ENCODE assay signal across 8 cellular contexts in genomic region chr19:41859618-41860418, GRCh38. TPM values are rescaled to one million over a fixed set of nuclear protein-coding genes. Genes with fewer than 3 reads are reported as not detected.
DNase-seq lines count a peak whose midpoint lies in the region; ATAC-seq and TF ChIP-seq lines count a peak whose summit lies in the region.

Gene RPS19, plus strand, starts transcription at chr19:41860255. Its CDS starts 520 bp downstream, at chr19:41860775.

- H3K14ac ChIP-seq in IMR-90 (replicated peaks; ENCODE audit: low read depth, low read length), result peak within 1 kb of the TSS; percentile 100

- H3K9me3 ChIP-seq in IMR-90 (ENCODE audit: control insufficient read depth, insufficient read depth, low read length), result no peaks in the 10 kb centered on the region
- H3K9me3 ChIP-seq in OCI-LY7 (ENCODE audit: low read length), result no peaks in the 10 kb centered on the region

- CTCF ChIA-PET in IMR-90 (lab: Yijun Ruan, JAX) (interaction anchor here (0.7 to 1.1 kb wide), 3 partner anchors 28 to 49 kb away, joined by 3 to 4 read pairs (median 3); no protein-coding TSS in a partner anchor), OCI-LY7 (lab: Charles Lee; ENCODE audit: unreplicated experiment) (interaction anchor here (0.6 to 0.9 kb wide), 2 partner anchors 8 to 14 kb away, joined by 3 to 6 read pairs; no protein-coding TSS in a partner anchor)

- peak within 1 kb of the TSS; percentile 72; the same call in 1 of the 2 replicates for H2BK20ac ChIP-seq in IMR-90 (ENCODE audit: low read depth, low read length)

- no TSS peak for BruUV-seq in IMR-90 (replicated peaks; lab: Mats Ljungman, UMichigan)
- BruUV-seq in OCI-LY7 (replicated peaks; lab: Mats Ljungman, UMichigan), result no TSS peak

- H2BK15ac ChIP-seq in IMR-90 (ENCODE audit: low read depth, low read length), result peak within 1 kb of the TSS; percentile 62; the same call in 2 of the 3 replicates

- in situ Hi-C loops in IMR-90 (cut with MboI; ENCODE audit: low sequenced_read_pairs), result no loop called here

- H3K4me1 Mint-ChIP-seq in endothelial cell (ENCODE audit: unreplicated experiment), result peaks cover 39% of the 10 kb centered on the region

- ATAC-seq in GM21528 (IDR thresholded peaks at IDR 0.05; ENCODE audit: low FRiP score, unreplicated experiment) (peak; percentile 78), IMR-90 (ENCODE audit: low read depth) (peak; percentile 91)

- H2AFZ ChIP-seq in IMR-90 (replicated peaks; ENCODE audit: low read length, poor library complexity) (peak within 1 kb of the TSS; percentile 100), OCI-LY7 (ENCODE audit: low read length) (peak within 1 kb of the TSS; percentile 88)

- H4K8ac ChIP-seq in IMR-90 (ENCODE audit: low read depth in 2 of 2, low read length in 2 of 2), result peak within 1 kb of the TSS; percentile 93 to 100

- peak within 1 kb of the TSS; percentile 95 for H2BK120ac ChIP-seq in IMR-90 (ENCODE audit: low read depth, low read length)

- peak within 1 kb of the TSS; percentile 95 for H2AK9ac ChIP-seq in IMR-90 (replicated peaks; ENCODE audit: low read depth, low read length, poor library complexity)

- H2BK5ac ChIP-seq in IMR-90 (ENCODE audit: low read depth, low read length, poor library complexity, severe bottlenecking), result peak within 1 kb of the TSS; percentile 96

- peaks cover 17% of the 10 kb centered on the region for H3K9me1 ChIP-seq in IMR-90 (ENCODE audit: insufficient read depth, low read length)

- H3K4me3 ChIP-seq in IMR-90 (ENCODE audit: insufficient read depth, low read depth, low read length) (peak within 1 kb of the TSS; percentile 62), OCI-LY7 (ENCODE audit: low read depth, low read length, poor library complexity, severe bottlenecking) (peak within 1 kb of the TSS; percentile 96)

- H3K4me3 Mint-ChIP-seq in endothelial cell (ENCODE audit: unreplicated experiment), result peak within 1 kb of the TSS; percentile 98

- intact Hi-C loops in IMR-90 (cut with micrococcal nuclease) (no loop called here), OCI-LY7 (cut with micrococcal nuclease; ENCODE audit: unreplicated experiment) (loop anchor here (2.0 to 10.0 kb wide), 2 partner anchors 25 to 425 kb away; no protein-coding TSS in a partner anchor)

- H3K4me2 ChIP-seq in IMR-90 (ENCODE audit: low read depth, low read length) (peak within 1 kb of the TSS; percentile 100), OCI-LY7 (ENCODE audit: low read length) (peak within 1 kb of the TSS; percentile 98)

- peak; percentile 99 for DNase-seq in DMS153 (lab: John Stamatoyannopoulos, UW)
- DNase-seq in IMR-90, result peak; percentile 98
- DNase-seq in OCI-LY7 (ENCODE audit: low spot score), result peak; percentile 98
- peak; percentile 97 for DNase-seq in activated T-cell treated with anti-CD3 and anti-CD28 coated beads for 1 hour (ENCODE audit: low read depth)
- peak; percentile 98 for DNase-seq in endothelial cell (ENCODE audit: low spot score)
- peak; percentile 100 for DNase-seq in midbrain (lab: John Stamatoyannopoulos, UW)
- peak; percentile 96 to 97 for DNase-seq in stimulated activated CD8-positive, alpha-beta memory T cell treated with anti-CD3 and anti-CD28 coated beads, Interleukin-2, amount 100 ng/mL, for 1 hour (ENCODE audit: low read depth in 2 of 2)

- TF ChIP-seq RAD21 in IMR-90 (IDR thresholded peaks at IDR 0.05; ENCODE audit: low read length), result no peak

- H3K9me3 Mint-ChIP-seq in endothelial cell (ENCODE audit: unreplicated experiment), result no peaks in the 10 kb centered on the region

- H3K9ac ChIP-seq in IMR-90 (ENCODE audit: low read depth, low read length), result peak within 1 kb of the TSS; percentile 100

- H4K20me1 ChIP-seq in IMR-90 (ENCODE audit: insufficient read depth, low read length), result peaks cover 43% of the 10 kb centered on the region
- peaks cover 39% of the 10 kb centered on the region for H4K20me1 ChIP-seq in OCI-LY7 (ENCODE audit: insufficient read depth, low read length)

- peaks cover 26% of the 10 kb centered on the region for H3K27me3 Mint-ChIP-seq in endothelial cell (ENCODE audit: unreplicated experiment)

- peak within 1 kb of the TSS; percentile 96 for H4K5ac ChIP-seq in IMR-90 (ENCODE audit: low read depth, low read length)

- H3K4me1 ChIP-seq in IMR-90 (ENCODE audit: control insufficient read depth, insufficient read depth, low read length) (peaks cover 10% of the 10 kb centered on the region), OCI-LY7 (ENCODE audit: insufficient read depth, low read length, poor library complexity, severe bottlenecking) (peaks cover 61% of the 10 kb centered on the region)

- peaks cover 8 to 44% of the 10 kb centered on the region in 2 experiments; a peak in 3 of 4 replicates for H3K79me1 ChIP-seq in IMR-90 (ENCODE audit: low read depth in 1 of 2, low read length in 2 of 2)

- peak within 1 kb of the TSS; percentile 98 for H2AK5ac ChIP-seq in IMR-90 (ENCODE audit: low read depth, low read length)

- POLR2A ChIA-PET in IMR-90 (lab: Charles Lee; ENCODE audit: unreplicated experiment), result interaction anchor here (0.5 to 1.6 kb wide), 3 partner anchors 13 to 513 kb away, joined by 7 to 17 read pairs (median 7); no protein-coding TSS in a partner anchor
- POLR2A ChIA-PET in OCI-LY7 (lab: Charles Lee), result interaction anchor here (0.7 to 2.6 kb wide), 12 partner anchors 9 to 198 kb away, joined by 3 to 12 read pairs (median 4); no protein-coding TSS in a partner anchor

- peak within 1 kb of the TSS; percentile 90 for H3K23ac ChIP-seq in IMR-90 (ENCODE audit: low read depth, low read length)

- peaks cover 4% of the 10 kb centered on the region; the same call in 1 of the 2 replicates for H3K27me3 ChIP-seq in IMR-90 (ENCODE audit: control insufficient read depth, insufficient read depth, low read length)

- 0% methylated on average over 32 of the region's 76 CpGs; no CpG with 5 or more reads in 1 of the 2 experiments for WGBS in IMR-90 (ENCODE audit: extremely low coverage in 2 of 2, insufficient read length in 1 of 2), 2 experiments

- TF ChIP-seq POLR2A in IMR-90 (IDR thresholded peaks at IDR 0.05; ENCODE audit: low read depth, low read length), result peak; percentile 98

- peak within 1 kb of the TSS; percentile 91 for H3K18ac ChIP-seq in IMR-90 (ENCODE audit: low read depth, low read length)

- peak within 1 kb of the TSS; percentile 100 for H3K27ac Mint-ChIP-seq in endothelial cell (ENCODE audit: unreplicated experiment)

- peaks cover 47% of the 10 kb centered on the region for H3K79me2 ChIP-seq in OCI-LY7 (ENCODE audit: insufficient read depth, low read depth, low read length)

- dilution Hi-C loops in IMR-90 (cut with HindIII; ENCODE audit: low sequenced_read_pairs, unreplicated experiment), result no loop called here

- no peaks in the 10 kb centered on the region for H3K9me2 ChIP-seq in OCI-LY7 (ENCODE audit: insufficient read depth, low read length)

- H3K36me3 Mint-ChIP-seq in endothelial cell (ENCODE audit: low read depth, unreplicated experiment), result peaks cover 42% of the 10 kb centered on the region

- H3K4ac ChIP-seq in IMR-90 (ENCODE audit: low read depth, low read length), result peak within 1 kb of the TSS; percentile 99

- peak within 1 kb of the TSS; percentile 99 for H3K27ac ChIP-seq in IMR-90 (ENCODE audit: insufficient read depth, low read length)
- peak within 1 kb of the TSS; percentile 85 for H3K27ac ChIP-seq in OCI-LY7 (ENCODE audit: low read depth, low read length, poor library complexity, severe bottlenecking)

- peak; percentile 58 for TF ChIP-seq CTCF in IMR-90 (conservative IDR thresholded peaks at IDR 0.05; ENCODE audit: low read depth, low read length)
- peak; percentile 54; the same call in 1 of the 2 replicates for TF ChIP-seq CTCF in OCI-LY7 (conservative IDR thresholded peaks at IDR 0.05; ENCODE audit: low read length)
- peak; percentile 77 for TF ChIP-seq CTCF in endothelial cell (IDR thresholded peaks at IDR 0.05; ENCODE audit: unreplicated experiment)

- H4K91ac ChIP-seq in IMR-90 (ENCODE audit: insufficient read depth, low read depth, low read length), result peak within 1 kb of the TSS; percentile 98

- H3K36me3 ChIP-seq in IMR-90 (ENCODE audit: control insufficient read depth, insufficient read depth, low read length) (peaks cover 40% of the 10 kb centered on the region), OCI-LY7 (ENCODE audit: insufficient read depth, low read length) (peaks cover 45% of the 10 kb centered on the region)

- peak within 1 kb of the TSS; percentile 98 for H3K56ac ChIP-seq in IMR-90 (ENCODE audit: extremely low read depth, insufficient read depth, low read length)

TF ChIP-seq in IMR-90, 13 proteins besides CTCF, POLR2A, EP300 and RAD21:
- TF ChIP-seq CEBPB (IDR thresholded peaks at IDR 0.05; ENCODE audit: low read depth, low read length) (peak; percentile 63; the same call in 1 of the 2 replicates), RCOR1 (IDR thresholded peaks at IDR 0.05; ENCODE audit: insufficient replicate concordance, low read length) (no peak), BHLHE40 (IDR thresholded peaks at IDR 0.05; ENCODE audit: low read depth, low read length) (0 out of 2 replicates have a peak, but pooled peaks have one; percentile 16), MAZ (IDR thresholded peaks at IDR 0.05; ENCODE audit: borderline replicate concordance, low read depth, low read length) (peak; percentile 90), NFE2L2 (IDR thresholded peaks at IDR 0.05; ENCODE audit: low read depth, low read length) (no peak), FOS (IDR thresholded peaks at IDR 0.05; ENCODE audit: low read depth, low read length) (0 out of 2 replicates have a peak, but pooled peaks have one; percentile 10), MXI1 (IDR thresholded peaks at IDR 0.05; ENCODE audit: borderline replicate concordance, low read depth, low read length) (peak; percentile 91)

RNA-seq across cellular contexts. Expression of gene RPS19, which starts in this region (rescaled TPM):
- 230 and 299 TPM in 2 replicates for total RNA-seq in IMR-90 (2012; rRNA removed)
- polyA plus RNA-seq in IMR-90 (2012; rRNA removed), result 1,882 and 3,988 TPM in 2 replicates
- 1,236 and 2,903 TPM in 2 replicates for polyA plus RNA-seq in IMR-90 (2012; cell fraction: cytosol; rRNA removed)
- 465 and 1,276 TPM in 2 replicates for polyA plus RNA-seq in IMR-90 (2012; cell fraction: nucleus; rRNA removed; ENCODE audit: low replicate concordance)
- total RNA-seq in OCI-LY7 (2014; rRNA removed; shearing (Covaris generic)), result 4,018 and 4,414 TPM in 2 replicates
- total RNA-seq in OCI-LY7 (2022), result 3,803 and 3,902 TPM in 2 replicates
- total RNA-seq in endothelial cell (ENCODE audit: unreplicated experiment), result 3,886 TPM

Comparison
In these comparisons a context has a peak if more than half of its experiments do, and no peak if none do; other contexts are left out.
1. Peak in every context shown above with its lines: DNase-seq, ATAC-seq, H3K4me3 ChIP-seq and H3K27ac ChIP-seq.
2. RNA of gene RPS19 (total RNA-seq): 3,803 to 4,414 TPM in OCI-LY7 and 3,886 TPM in endothelial cell (single experiment); 230 to 299 TPM in IMR-90; every median in the first group is over 10 times any median in the second.